Comparison of ENCODE assay signal across 25 cellular contexts in the genomic region with DNA sequence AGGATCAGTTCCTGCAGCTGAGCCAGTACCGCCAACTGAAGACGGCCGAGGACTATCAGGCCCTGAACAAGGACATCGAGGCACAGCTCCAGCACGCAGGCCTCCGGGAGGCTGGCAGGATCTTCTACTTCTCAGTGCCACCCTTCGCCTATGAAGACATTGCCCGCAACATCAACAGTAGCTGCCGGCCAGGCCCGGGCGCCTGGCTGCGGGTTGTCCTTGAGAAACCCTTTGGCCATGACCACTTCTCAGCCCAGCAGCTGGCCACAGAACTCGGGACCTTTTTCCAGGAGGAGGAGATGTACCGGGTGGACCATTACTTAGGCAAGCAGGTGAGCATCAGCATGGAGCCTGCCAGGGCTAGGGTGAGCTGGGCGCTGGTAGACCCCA. TPM values are rescaled to one million over a fixed set of nuclear protein-coding genes. Genes with fewer than 3 reads are reported as not detected.
DNase-seq lines count a peak whose midpoint lies in the region; ATAC-seq, FAIRE-seq and TF ChIP-seq lines count a peak whose summit lies in the region.
"Had no signal": no experiment of that assay in that cellular context is flagged by ENCODE, and none has a peak within 500 bp of the region (broad histone marks: within the 10 kb centered on the region; RNA-seq: fewer than 3 reads in every experiment).

No MANE protein-coding gene starts in this region.

- TF ChIP-seq EP300 in K562 (IDR thresholded peaks at IDR 0.05; ENCODE audit: low read length) (no peak), stomach (IDR thresholded peaks at IDR 0.05) (no peak)

- H3K9me3 ChIP-seq in Loucy (ENCODE audit: insufficient read depth, low read depth, low read length) = no peaks in the 10 kb centered on the region
- no peaks in the 10 kb centered on the region for H3K9me3 ChIP-seq in K562 (replicated peaks; ENCODE audit: control insufficient read depth, insufficient read depth, low read depth, low read length)
- no peaks in the 10 kb centered on the region for H3K9me3 ChIP-seq in lower lobe of right lung
- H3K9me3 ChIP-seq in stomach = no peaks in the 10 kb centered on the region
- H3K9me3 ChIP-seq: tibial nerve had no signal

- no peaks in the 10 kb centered on the region for H3K9me2 ChIP-seq in Loucy (replicated peaks; ENCODE audit: low read depth, low read length)

- H3K4me3 ChIP-seq in Loucy (ENCODE audit: low read length, poor library complexity, severe bottlenecking) (peak overlapping the region; percentile 43), K562 (no peak overlapping the region), lower lobe of right lung (no peak overlapping the region), stomach (peak overlapping the region in 1 of 4 donors; percentile 29)
- H3K4me3 ChIP-seq: tibial nerve had no signal

- WGBS in K562 (ENCODE audit: insufficient coverage, low coverage, missing lambda C conversion rate) = 26% methylated on average over 15 of the region's 15 CpGs
- 87 to 93% (median 89%) methylated on average over 10 to 15 of the region's 15 CpGs for WGBS in stomach, 5 donors

- in situ Hi-C loops in K562 (cut with MboI) = no loop called here

- no peak for TF ChIP-seq RAD21 in K562 (CRISPR knock-in tag; conservative IDR thresholded peaks at IDR 0.05 in 1 of 2, IDR thresholded peaks at IDR 0.05 in 1 of 2)

- H3K4me1 ChIP-seq in Loucy (ENCODE audit: insufficient read depth, low read length, poor library complexity, severe bottlenecking) (peaks cover 81% of the 10 kb centered on the region), K562 (replicated peaks in 1 of 2; ENCODE audit: control insufficient read depth in 2 of 2, insufficient read depth in 2 of 2, low read length in 2 of 2) (peaks cover 0 to 15% of the 10 kb centered on the region in 2 experiments; a peak in 2 of 5 replicates), lower lobe of right lung (peaks cover 72% of the 10 kb centered on the region), stomach (peaks cover 75 to 100% (median 95%) of the 10 kb centered on the region in 4 donors)

- BruUV-seq in K562 (replicated peaks; lab: Mats Ljungman, UMichigan) = no TSS peak

- H3K27ac Mint-ChIP-seq in activated naive CD4-positive, alpha-beta T cell treated with anti-CD3 and anti-CD28 coated beads for 36 hours = no peak overlapping the region
- H3K27ac Mint-ChIP-seq: CD8-positive, alpha-beta T cell; WTC11 had no signal

- no peaks in the 10 kb centered on the region for H3K36me3 Mint-ChIP-seq in activated naive CD4-positive, alpha-beta T cell treated with anti-CD3 and anti-CD28 coated beads for 36 hours (ENCODE audit: low read depth)
- H3K36me3 Mint-ChIP-seq: activated naive CD8-positive, alpha-beta T cell; WTC11 had no signal

- no peak for DNase-seq in K562 (ENCODE audit: extremely low read depth in 1 of 4, low spot score in 3 of 4)
- DNase-seq in lower lobe of right lung = no peak
- no peak for DNase-seq in stomach
- no peak for DNase-seq in RPMI8226
- no peak for DNase-seq in activated naive CD4-positive, alpha-beta T cell treated with anti-CD3 and anti-CD28 coated beads for 36 hours
- no peak for DNase-seq in EL
- DNase-seq: CD8-positive, alpha-beta T cell; cerebellar nuclear complex; effector CD4-positive, alpha-beta T cell; MM.1S; NCI-H1417; stimulated activated CD4-positive, alpha-beta T cell treated with anti-CD3 and anti-CD28 coated beads, Interleukin-12 subunit alpha, Interleukin-12 subunit beta, amount 100 ng/mL, for 4 hours; stimulated activated CD4-positive, alpha-beta T cell treated with anti-CD3 and anti-CD28 coated beads, Interleukin-4, amount 100 ng/mL, for 24 hours; stimulated activated naive CD4-positive, alpha-beta T cell treated with Interleukin-2 at 50 U/mL for 16 hours; T-helper 9 cell had no signal

- H3K9me3 Mint-ChIP-seq in activated naive CD4-positive, alpha-beta T cell treated with anti-CD3 and anti-CD28 coated beads for 36 hours = no peaks in the 10 kb centered on the region
- H3K9me3 Mint-ChIP-seq: activated T-helper 2 cell treated with anti-CD3 and anti-CD28 coated beads, Interferon-gamma antibody, Interleukin-2, Interleukin-4, amounts not matched to agents 10 μg/mL and 5 μg/mL and 100 μg/mL, durations not matched to agents 14 hours and 24 hours and 36 hours; CD8-positive, alpha-beta T cell; WTC11 had no signal

- no peak overlapping the region for H3K4me3 Mint-ChIP-seq in activated naive CD4-positive, alpha-beta T cell treated with anti-CD3 and anti-CD28 coated beads for 36 hours
- H3K4me3 Mint-ChIP-seq: activated naive CD8-positive, alpha-beta T cell; CD8-positive, alpha-beta T cell; WTC11 had no signal

- no peaks in the 10 kb centered on the region for H3F3A ChIP-seq in Loucy (ENCODE audit: low read depth)

- H3K9me1 ChIP-seq in K562 (ENCODE audit: control insufficient read depth, insufficient read depth, low read length) = no peaks in the 10 kb centered on the region

- TF ChIP-seq POLR2A in K562 (conservative IDR thresholded peaks at IDR 0.05) (no peak), stomach (IDR thresholded peaks at IDR 0.05) (no peak)

- H3K9ac ChIP-seq in Loucy (ENCODE audit: low read depth, low read length, poor library complexity, severe bottlenecking) = peak overlapping the region; percentile 33
- H3K9ac ChIP-seq in K562 (ENCODE audit: insufficient read depth in 1 of 2, low read depth in 2 of 2, low read length in 2 of 2) = no peak overlapping the region

- POLR2A ChIA-PET in K562 (lab: Yijun Ruan, JAX) = interaction anchor here (0.5 to 2.5 kb wide), 2 partner anchors 10 to 73 kb away, joined by 3 to 13 read pairs; a partner anchor contains a TSS

- H3K4me1 Mint-ChIP-seq in activated naive CD4-positive, alpha-beta T cell treated with anti-CD3 and anti-CD28 coated beads for 36 hours (ENCODE audit: low read depth) = peaks cover 20% of the 10 kb centered on the region

- no peaks in the 10 kb centered on the region for H3K27me3 ChIP-seq in Loucy (ENCODE audit: insufficient read depth, low read length, poor library complexity, severe bottlenecking)
- H3K27me3 ChIP-seq in K562 (ENCODE audit: control insufficient read depth in 2 of 2, insufficient read depth in 2 of 2, low read length in 2 of 2) = peaks cover 10 to 72% of the 10 kb centered on the region in 2 experiments; a peak in 4 of 5 replicates
- H3K27me3 ChIP-seq in lower lobe of right lung (ENCODE audit: low read depth) = no peaks in the 10 kb centered on the region
- H3K27me3 ChIP-seq in stomach = no peaks in the 10 kb centered on the region
- H3K27me3 ChIP-seq: tibial nerve had no signal

- H3K27ac ChIP-seq in K562 (ENCODE audit: extremely low read depth, low read depth, low read length) (no peak overlapping the region), lower lobe of right lung (peak overlapping the region; percentile 81), stomach (peak overlapping the region; percentile 71 to 98 (median 96))

- ATAC-seq in K562 (no peak), lower lobe of right lung (no peak), HG02571 (IDR thresholded peaks at IDR 0.05; ENCODE audit: unreplicated experiment) (no peak)
- ATAC-seq: CD8-positive, alpha-beta T cell; WTC11 had no signal

- FAIRE-seq in K562 (lab: Jason Lieb, UNC) = no peak
- FAIRE-seq: astrocyte, frontal cortex, H1, islet of Langerhans had no signal

- CTCF ChIA-PET in K562 (lab: Yijun Ruan, JAX; ENCODE audit: low intra/inter-chr PET ratio) = no interaction called here
- CTCF ChIA-PET in activated naive CD4-positive, alpha-beta T cell treated with anti-CD3 and anti-CD28 coated beads for 36 hours (lab: Charles Lee) = interaction anchor here (0.6 to 2.1 kb wide), 5 partner anchors 11 to 135 kb away, joined by 3 to 6 read pairs (median 3); a partner anchor contains a TSS

- intact Hi-C loops in K562 (cut with micrococcal nuclease) (no loop called here), lower lobe of right lung (cut with DNase I) (no loop called here), stomach (cut with DNase I; ENCODE audit: low total_unique reads) (no loop called here)
- intact Hi-C loops in activated naive CD4-positive, alpha-beta T cell treated with anti-CD3 and anti-CD28 coated beads for 36 hours (cut with micrococcal nuclease) = no loop called here

- H3K36me3 ChIP-seq in Loucy (ENCODE audit: insufficient read depth, low read length) = no peaks in the 10 kb centered on the region
- H3K36me3 ChIP-seq in K562 (ENCODE audit: control insufficient read depth, insufficient read depth, low read length) = no peaks in the 10 kb centered on the region
- peaks cover 35% of the 10 kb centered on the region for H3K36me3 ChIP-seq in lower lobe of right lung
- peaks cover 10 to 45% (median 34%) of the 10 kb centered on the region in 4 donors for H3K36me3 ChIP-seq in stomach

- TF ChIP-seq CTCF in Loucy (conservative IDR thresholded peaks at IDR 0.05; ENCODE audit: low read length) (no peak), K562 (IDR thresholded peaks at IDR 0.05 in 2 of 3, conservative IDR thresholded peaks at IDR 0.05 in 1 of 3; ENCODE audit: insufficient read depth in 2 of 3, low read depth in 1 of 3, low read length in 3 of 3) (no peak), lower lobe of right lung (IDR thresholded peaks at IDR 0.05) (no peak), stomach (IDR thresholded peaks at IDR 0.05) (no peak)

- H2AFZ ChIP-seq in Loucy (ENCODE audit: low read length) (no peak overlapping the region), K562 (ENCODE audit: low read depth, low read length) (no peak overlapping the region)

- H3K79me2 ChIP-seq in Loucy (ENCODE audit: insufficient read depth, low read length) (peaks cover 81% of the 10 kb centered on the region), K562 (ENCODE audit: control insufficient read depth, insufficient read depth, low read length) (no peaks in the 10 kb centered on the region)

- peak overlapping the region; percentile 81 for H3K4me2 ChIP-seq in Loucy (ENCODE audit: low read depth, low read length, poor library complexity, severe bottlenecking)
- no peak overlapping the region for H3K4me2 ChIP-seq in K562 (ENCODE audit: insufficient read depth, low read length)

- H3K27me3 Mint-ChIP-seq in activated naive CD4-positive, alpha-beta T cell treated with anti-CD3 and anti-CD28 coated beads for 36 hours (ENCODE audit: low read depth) = no peaks in the 10 kb centered on the region
- H3K27me3 Mint-ChIP-seq: activated naive CD8-positive, alpha-beta T cell had no signal

- H4K20me1 ChIP-seq in Loucy (ENCODE audit: insufficient read depth, low read length, poor library complexity, severe bottlenecking) (no peaks in the 10 kb centered on the region), K562 (replicated peaks; ENCODE audit: control insufficient read depth, insufficient read depth, low read length) (peaks cover 28% of the 10 kb centered on the region; the same call in 1 of the 2 replicates)

RNA-seq across cellular contexts. Expression of a gene that starts 10.7 kb away (rescaled TPM):
- total RNA-seq in K562 (2011; cell fraction: chromatin; rRNA removed; ENCODE audit: low replicate concordance) = 1.6 and 4.4 TPM in 2 replicates
- 3.2 and 3.8 TPM in 2 replicates for total RNA-seq in K562 (2011; cell fraction: nucleolus; rRNA removed)
- total RNA-seq in K562 (2011; cell fraction: nucleoplasm; rRNA removed) = 3.3 and 3.5 TPM in 2 replicates
- total RNA-seq in K562 (2014; rRNA removed) (1.0 and 1.5 TPM in 2 replicates), K562 (2014; rRNA removed; fragmentation: Illumina TruSeq; extraction: Trizol) (0.84 and 1.2 TPM in 2 replicates), K562 (2015; rRNA removed; fragmentation: Illumina TruSeq; extraction: Trizol) (1.5 and 1.7 TPM in 2 replicates), K562 (2021) (1.8 and 2.5 TPM in 2 replicates), lower lobe of right lung (40.7 TPM), stomach (10 to 100 TPM; 17.9 to 54.3 (median 34.9) TPM)
- polyA plus RNA-seq in K562 (2011; rRNA removed) (0.82 and 1.9 TPM in 2 replicates), K562 (2014; fragmentation: Illumina TruSeq; extraction: Trizol) (0.95 and 1.1 TPM in 2 replicates), K562 (2014; fragmentation: Nextera tagmentation; extraction: Ambion mirVana) (under 1 TPM; 0.04 to 0.08 TPM), K562 (2014; rRNA removed) (1.1 and 1.2 TPM in 2 replicates), stomach (1 to 10 TPM; 3.2 to 9.2 (median 7.5) TPM)
- 1.4 and 1.8 TPM in 2 replicates for polyA plus RNA-seq in K562 (2011; cell fraction: cytosol; rRNA removed)
- 1.7 and 1.8 TPM in 2 replicates for polyA plus RNA-seq in K562 (2011; cell fraction: nucleus; rRNA removed)
- polyA plus RNA-seq in K562 (2012) = 1.5 and 6.3 TPM in 2 replicates
- 0.95 and 1.0 TPM in 2 replicates for polyA minus RNA-seq in K562 (2011; rRNA and poly(A)+ RNA removed)
- 1.7 and 2.8 TPM in 2 replicates for polyA minus RNA-seq in K562 (2011; cell fraction: cytosol; rRNA and poly(A)+ RNA removed)
- 0.81 and 1.00 TPM in 2 replicates for polyA minus RNA-seq in K562 (2011; cell fraction: nucleus; rRNA and poly(A)+ RNA removed)
- 1 to 10 TPM; 7.8 to 8.3 TPM for total RNA-seq in activated naive CD4-positive, alpha-beta T cell treated with anti-CD3 and anti-CD28 coated beads for 36 hours

RNA-seq across cellular contexts. Expression of a gene that starts 47.5 kb away (rescaled TPM):
- not detected in 2 replicates for total RNA-seq in K562 (2011; cell fraction: chromatin; rRNA removed; ENCODE audit: low replicate concordance)
- 0.33 TPM in 1 of 2 replicates, not detected in the other for total RNA-seq in K562 (2011; cell fraction: nucleolus; rRNA removed)
- total RNA-seq in K562 (2011; cell fraction: nucleoplasm; rRNA removed) = not detected in 2 replicates
- total RNA-seq in K562 (2014; rRNA removed) = 0.08 TPM in 1 of 2 replicates, not detected in the other
- not detected in 2 replicates for total RNA-seq in K562 (2014; rRNA removed; fragmentation: Illumina TruSeq; extraction: Trizol)
- total RNA-seq in K562 (2015; rRNA removed; fragmentation: Illumina TruSeq; extraction: Trizol) = 0.08 TPM in 1 of 2 replicates, not detected in the other
- 0.22 and 0.35 TPM in 2 replicates for total RNA-seq in K562 (2021)
- 0.09 and 0.14 TPM in 2 replicates for polyA plus RNA-seq in K562 (2011; rRNA removed)
- polyA plus RNA-seq in K562 (2011; cell fraction: cytosol; rRNA removed) = 0.04 and 0.15 TPM in 2 replicates
- 0.17 TPM in 1 of 2 replicates, not detected in the other for polyA plus RNA-seq in K562 (2011; cell fraction: nucleus; rRNA removed)
- 0.09 and 0.10 TPM in 2 replicates for polyA plus RNA-seq in K562 (2012)
- polyA plus RNA-seq in K562 (2014; fragmentation: Illumina TruSeq; extraction: Trizol) = 0.22 TPM in 1 of 2 replicates, not detected in the other
- polyA plus RNA-seq in K562 (2014; fragmentation: Nextera tagmentation; extraction: Ambion mirVana) = under 1 TPM in 1 of 2 experiments, not detected in 1; 0.06 TPM
- polyA plus RNA-seq in K562 (2014; rRNA removed) = 0.65 TPM in 1 of 2 replicates, not detected in the other
- polyA minus RNA-seq in K562 (2011; rRNA and poly(A)+ RNA removed) = 0.12 TPM in 1 of 2 replicates, not detected in the other
- polyA minus RNA-seq in K562 (2011; cell fraction: cytosol; rRNA and poly(A)+ RNA removed) = 0.55 TPM in 1 of 2 replicates, not detected in the other
- polyA minus RNA-seq in K562 (2011; cell fraction: nucleus; rRNA and poly(A)+ RNA removed) = 0.11 TPM in 1 of 2 replicates, not detected in the other
- total RNA-seq in lower lobe of right lung = 14.7 TPM
- total RNA-seq in stomach = 10 to 100 TPM in 4 of 5 donors, 1 to 10 TPM in 1; 2.3 to 28.7 (median 15.1) TPM
- 10 to 100 TPM in 2 of 3 donors, 1 to 10 TPM in 1; 9.4 to 26.3 (median 14.7) TPM for polyA plus RNA-seq in stomach
- total RNA-seq in activated naive CD4-positive, alpha-beta T cell treated with anti-CD3 and anti-CD28 coated beads for 36 hours = 1 to 10 TPM; 4.8 to 5.0 TPM
